37 cellular contexts compared by ENCODE assay signal in the genomic region with DNA sequence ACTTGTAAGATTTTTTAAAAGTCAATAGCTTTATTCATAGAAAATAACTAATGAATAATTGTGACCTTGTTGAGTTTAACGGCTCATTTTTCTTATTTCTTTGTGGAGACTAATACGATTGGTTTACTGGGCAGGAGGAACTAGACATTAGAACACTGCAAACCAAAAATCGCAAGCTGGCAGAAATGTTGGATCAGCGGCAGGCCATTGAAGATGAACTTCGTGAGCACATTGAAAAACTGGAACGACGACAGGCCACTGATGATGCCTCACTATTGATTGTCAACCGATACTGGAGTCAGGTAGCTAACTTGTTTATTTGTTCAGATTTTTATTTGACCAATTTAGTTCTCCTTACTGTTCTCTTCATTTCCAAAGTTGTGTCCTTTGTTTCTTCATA. TPM values are rescaled to one million over a fixed set of nuclear protein-coding genes. Genes with fewer than 3 reads are reported as not detected.
"Had no signal": no experiment of that assay in that cellular context is flagged by ENCODE, and none has a peak within 500 bp of the region (broad histone marks: within the 10 kb centered on the region; RNA-seq: fewer than 3 reads in every experiment).

No MANE protein-coding gene starts in this region.

- FAIRE-seq: endometrium, endothelial cell of umbilical vein had no signal

- H3K27ac Mint-ChIP-seq: activated CD4-positive, alpha-beta memory T cell treated with anti-CD3 and anti-CD28 coated beads for 36 hours; activated CD4-positive, alpha-beta T cell treated with anti-CD3 and anti-CD28 coated beads for 36 hours; activated CD4-positive, alpha-beta T cell treated with anti-CD3 and anti-CD28 coated beads, Interleukin-2, amount 10 ng/mL, durations not matched to agents 24 days and 14 days; activated CD8-positive, alpha-beta memory T cell treated with anti-CD3 and anti-CD28 coated beads, Interleukin-2, amount 10 ng/mL, durations not matched to agents 7 days and 5 days; activated CD8-positive, alpha-beta T cell treated with anti-CD3 and anti-CD28 coated beads, Interleukin-2, amount 10 ng/mL, durations not matched to agents 7 days and 5 days; activated naive CD4-positive, alpha-beta T cell treated with anti-CD3 and anti-CD28 coated beads for 36 hours; activated naive CD4-positive, alpha-beta T cell treated with anti-CD3 and anti-CD28 coated beads, Interleukin-2, amount 50 U/mL, for 24 hours; activated naive CD8-positive, alpha-beta T cell treated with anti-CD3 and anti-CD28 coated beads for 36 hours; activated naive CD8-positive, alpha-beta T cell treated with anti-CD3 and anti-CD28 coated beads, Interleukin-2, amount 50 U/mL, for 24 hours; activated T-helper 1 cell treated with anti-CD3 and anti-CD28 coated beads, Interleukin-12 subunit alpha, Interleukin-12 subunit beta, Interleukin-2, Interleukin-4 antibody, amounts not matched to agents 30 ng/mL and 10 ng/mL and 1 ng/mL, durations not matched to agents 14 hours and 24 hours and 36 hours; activated T-helper 2 cell treated with anti-CD3 and anti-CD28 coated beads, Interferon-gamma antibody, Interleukin-2, Interleukin-4, amounts not matched to agents 10 μg/mL and 5 μg/mL and 100 μg/mL, durations not matched to agents 14 hours and 24 hours and 36 hours had no signal

- H3K27me3 ChIP-seq: adrenal gland, body of pancreas, cardiac muscle cell, colonic mucosa, esophagus squamous epithelium had no signal

- H3K9me3 Mint-ChIP-seq: activated CD4-positive, alpha-beta memory T cell treated with anti-CD3 and anti-CD28 coated beads for 36 hours; activated CD4-positive, alpha-beta T cell treated with anti-CD3 and anti-CD28 coated beads, Interleukin-2, amount 10 ng/mL, durations not matched to agents 24 days and 14 days; activated naive CD4-positive, alpha-beta T cell treated with anti-CD3 and anti-CD28 coated beads for 36 hours; activated naive CD4-positive, alpha-beta T cell treated with anti-CD3 and anti-CD28 coated beads, Interleukin-2, amount 50 U/mL, for 24 hours; activated naive CD8-positive, alpha-beta T cell treated with anti-CD3 and anti-CD28 coated beads for 36 hours; activated naive CD8-positive, alpha-beta T cell treated with anti-CD3 and anti-CD28 coated beads, Interleukin-2, amount 50 U/mL, for 24 hours; activated T-helper 1 cell treated with anti-CD3 and anti-CD28 coated beads, Interleukin-12 subunit alpha, Interleukin-12 subunit beta, Interleukin-2, Interleukin-4 antibody, amounts not matched to agents 30 ng/mL and 10 ng/mL and 1 ng/mL, durations not matched to agents 14 hours and 24 hours and 36 hours; activated T-helper 2 cell treated with anti-CD3 and anti-CD28 coated beads, Interferon-gamma antibody, Interleukin-2, Interleukin-4, amounts not matched to agents 10 μg/mL and 5 μg/mL and 100 μg/mL, durations not matched to agents 14 hours and 24 hours and 36 hours had no signal

- H3K27me3 Mint-ChIP-seq: activated CD4-positive, alpha-beta memory T cell treated with anti-CD3 and anti-CD28 coated beads for 36 hours; activated CD4-positive, alpha-beta T cell treated with anti-CD3 and anti-CD28 coated beads for 36 hours; activated CD4-positive, alpha-beta T cell treated with anti-CD3 and anti-CD28 coated beads, Interleukin-2, amount 10 ng/mL, durations not matched to agents 24 days and 14 days; activated CD8-positive, alpha-beta memory T cell treated with anti-CD3 and anti-CD28 coated beads, Interleukin-2, amount 10 ng/mL, durations not matched to agents 7 days and 5 days; activated naive CD4-positive, alpha-beta T cell treated with anti-CD3 and anti-CD28 coated beads, Interleukin-2, amount 50 U/mL, for 24 hours; activated naive CD8-positive, alpha-beta T cell treated with anti-CD3 and anti-CD28 coated beads for 36 hours; activated naive CD8-positive, alpha-beta T cell treated with anti-CD3 and anti-CD28 coated beads, Interleukin-2, amount 50 U/mL, for 24 hours had no signal

- DNase-seq: activated CD4-positive, alpha-beta memory T cell treated with anti-CD3 and anti-CD28 coated beads for 36 hours; activated CD4-positive, alpha-beta T cell treated with anti-CD3 and anti-CD28 coated beads for 36 hours; activated CD4-positive, CD25-positive, alpha-beta regulatory T cell; activated CD4-positive, CD25-positive, alpha-beta regulatory T cell treated with anti-CD3 and anti-CD28 coated beads, Interleukin-2, amount 50 U/mL, for 72 hours; activated CD8-positive, alpha-beta memory T cell treated with anti-CD3 and anti-CD28 coated beads, Interleukin-2, amount 10 ng/mL, durations not matched to agents 7 days and 5 days; activated CD8-positive, alpha-beta memory T cell treated with anti-CD3 and anti-CD28 coated beads, Interleukin-2, amount 50 U/mL, for 4 hours; activated CD8-positive, alpha-beta T cell treated with anti-CD3 and anti-CD28 coated beads, Interleukin-2, amount 10 ng/mL, durations not matched to agents 7 days and 5 days; activated effector memory CD4-positive, alpha-beta T cell treated with anti-CD3 and anti-CD28 coated beads, Interleukin-2, amount 50 U/mL, for 16 hours; activated naive CD4-positive, alpha-beta T cell treated with anti-CD3 and anti-CD28 coated beads for 36 hours; activated naive CD8-positive, alpha-beta T cell treated with anti-CD3 and anti-CD28 coated beads for 36 hours; activated naive CD8-positive, alpha-beta T cell treated with anti-CD3 and anti-CD28 coated beads, Interleukin-2, amount 50 U/mL, for 24 hours; activated T-cell treated with anti-CD3 and anti-CD28 coated beads, Interleukin-2, amount 50 U/mL, for 1 hour; activated T-cell treated with anti-CD3 and anti-CD28 coated beads, Interleukin-2, amount 50 U/mL, for 48 hours; adrenal gland; amygdala; aorta; body of pancreas; central memory CD4-positive, alpha-beta T cell; cerebellar nuclear complex; colonic mucosa; effector CD8-positive, alpha-beta T cell; esophagus squamous epithelium; foreskin melanocyte; head of caudate nucleus; T-helper 2 cell had no signal

- ATAC-seq: activated CD4-positive, alpha-beta T cell treated with anti-CD3 and anti-CD28 coated beads for 36 hours; activated CD8-positive, alpha-beta memory T cell treated with anti-CD3 and anti-CD28 coated beads, Interleukin-2, amount 10 ng/mL, durations not matched to agents 7 days and 5 days; activated CD8-positive, alpha-beta T cell treated with anti-CD3 and anti-CD28 coated beads, Interleukin-2, amount 10 ng/mL, durations not matched to agents 7 days and 5 days; activated naive CD8-positive, alpha-beta T cell treated with anti-CD3 and anti-CD28 coated beads, Interleukin-2, amount 50 U/mL, for 24 hours; body of pancreas had no signal

- H3K4me3 Mint-ChIP-seq: activated CD4-positive, alpha-beta memory T cell treated with anti-CD3 and anti-CD28 coated beads for 36 hours; activated CD4-positive, alpha-beta T cell treated with anti-CD3 and anti-CD28 coated beads for 36 hours; activated CD4-positive, alpha-beta T cell treated with anti-CD3 and anti-CD28 coated beads, Interleukin-2, amount 10 ng/mL, durations not matched to agents 24 days and 14 days; activated CD8-positive, alpha-beta memory T cell treated with anti-CD3 and anti-CD28 coated beads, Interleukin-2, amount 10 ng/mL, durations not matched to agents 7 days and 5 days; activated CD8-positive, alpha-beta T cell treated with anti-CD3 and anti-CD28 coated beads, Interleukin-2, amount 10 ng/mL, durations not matched to agents 7 days and 5 days; activated naive CD4-positive, alpha-beta T cell treated with anti-CD3 and anti-CD28 coated beads for 36 hours; activated naive CD4-positive, alpha-beta T cell treated with anti-CD3 and anti-CD28 coated beads, Interleukin-2, amount 50 U/mL, for 24 hours; activated naive CD8-positive, alpha-beta T cell treated with anti-CD3 and anti-CD28 coated beads for 36 hours; activated naive CD8-positive, alpha-beta T cell treated with anti-CD3 and anti-CD28 coated beads, Interleukin-2, amount 50 U/mL, for 24 hours; activated T-helper 1 cell treated with anti-CD3 and anti-CD28 coated beads, Interleukin-12 subunit alpha, Interleukin-12 subunit beta, Interleukin-2, Interleukin-4 antibody, amounts not matched to agents 30 ng/mL and 10 ng/mL and 1 ng/mL, durations not matched to agents 14 hours and 24 hours and 36 hours had no signal

- H3K4me3 ChIP-seq: adrenal gland, body of pancreas, cardiac muscle cell, colonic mucosa, esophagus squamous epithelium had no signal

RNA-seq across cellular contexts. Expression of a gene that starts 54.7 kb away (rescaled TPM):
- total RNA-seq: activated CD4-positive, alpha-beta memory T cell treated with anti-CD3 and anti-CD28 coated beads for 36 hours; activated CD4-positive, alpha-beta T cell treated with anti-CD3 and anti-CD28 coated beads for 36 hours; activated CD4-positive, alpha-beta T cell treated with anti-CD3 and anti-CD28 coated beads, Interleukin-2, amount 10 ng/mL, durations not matched to agents 24 days and 14 days; activated CD8-positive, alpha-beta memory T cell treated with anti-CD3 and anti-CD28 coated beads for 36 hours; activated CD8-positive, alpha-beta memory T cell treated with anti-CD3 and anti-CD28 coated beads, Interleukin-2, amount 10 ng/mL, durations not matched to agents 7 days and 5 days; activated CD8-positive, alpha-beta T cell treated with anti-CD3 and anti-CD28 coated beads, Interleukin-2, amount 10 ng/mL, durations not matched to agents 7 days and 5 days; activated naive CD4-positive, alpha-beta T cell treated with anti-CD3 and anti-CD28 coated beads for 36 hours; activated naive CD8-positive, alpha-beta T cell treated with anti-CD3 and anti-CD28 coated beads for 36 hours; activated T-helper 1 cell treated with anti-CD3 and anti-CD28 coated beads, Interleukin-12 subunit alpha, Interleukin-12 subunit beta, Interleukin-2, Interleukin-4 antibody, amounts not matched to agents 30 ng/mL and 10 ng/mL and 1 ng/mL, durations not matched to agents 14 hours and 24 hours and 36 hours; activated T-helper 2 cell treated with anti-CD3 and anti-CD28 coated beads, Interferon-gamma antibody, Interleukin-2, Interleukin-4, amounts not matched to agents 10 μg/mL and 5 μg/mL and 100 μg/mL, durations not matched to agents 14 hours and 24 hours and 36 hours; adrenal gland; aorta; body of pancreas; cardiac muscle cell; colonic mucosa; dermis microvascular lymphatic vessel endothelial cell; endothelial cell of umbilical vein; esophagus squamous epithelium; fibroblast of lung; fibroblast of villous mesenchyme; T-helper 1 cell treated with Interleukin-12 subunit alpha and Interleukin-12 subunit beta and Interleukin-4 antibody, amounts not matched to agents 30 ng/mL and 1 ng/mL, for 36 hours had no signal
